9 cellular contexts compared by ENCODE assay signal in genomic region chr12:124388679-124389536, GRCh38.
DNase-seq lines count a peak whose midpoint lies in the region; ATAC-seq and TF ChIP-seq lines count a peak whose summit lies in the region.
"Had no signal": no experiment of that assay in that cellular context is flagged by ENCODE, and none has a peak within 500 bp of the region (broad histone marks: within the 10 kb centered on the region; RNA-seq: fewer than 3 reads in every experiment).

No MANE protein-coding gene starts in this region.

- H3K9me3 ChIP-seq in duodenal mucosa (ENCODE audit: control insufficient read depth in 1 of 2, low read length in 2 of 2) (no peaks in the 10 kb centered on the region), right lobe of liver (no peaks in the 10 kb centered on the region)

- H3K4me1 Mint-ChIP-seq in activated CD4-positive, alpha-beta memory T cell treated with anti-CD3 and anti-CD28 coated beads, Interleukin-2, amount 10 ng/mL, durations not matched to agents 7 days and 5 days, result peaks cover 35% of the 10 kb centered on the region

- ATAC-seq in right lobe of liver (peak; percentile 68 to 77 (median 71)), HG02678 (IDR thresholded peaks at IDR 0.05; ENCODE audit: unreplicated experiment) (no peak), HG03159 (IDR thresholded peaks at IDR 0.05; ENCODE audit: unreplicated experiment) (no peak)

- H3K27ac ChIP-seq in duodenal mucosa (ENCODE audit: low read depth, low read length), result peak overlapping the region; percentile 84
- H3K27ac ChIP-seq in right lobe of liver, result peak overlapping the region; percentile 34 to 82 (median 66)
- H3K27ac ChIP-seq: KMS-11 had no signal

- TF ChIP-seq CTCF in right lobe of liver (IDR thresholded peaks at IDR 0.05), result no peak

- peak; percentile 37 for TF ChIP-seq POLR2A in right lobe of liver (IDR thresholded peaks at IDR 0.05)

- no peaks in the 10 kb centered on the region for H3K9me3 Mint-ChIP-seq in activated CD4-positive, alpha-beta memory T cell treated with anti-CD3 and anti-CD28 coated beads, Interleukin-2, amount 10 ng/mL, durations not matched to agents 7 days and 5 days

- H3K36me3 ChIP-seq in duodenal mucosa (ENCODE audit: control insufficient read depth in 1 of 2, insufficient read depth in 2 of 2, low read length in 2 of 2) (peaks cover 8 to 19% of the 10 kb centered on the region in 2 donors), right lobe of liver (peaks cover 0 to 1% (median 0%) of the 10 kb centered on the region in 4 donors)

- 0% methylated on average over 11 of the region's 68 CpGs for WGBS in right lobe of liver (ENCODE audit: insufficient coverage, low coverage, low lambda C conversion rate, missing lambda C conversion rate)

- peak overlapping the region; percentile 61 to 64 for H3K4me3 ChIP-seq in duodenal mucosa (ENCODE audit: low read depth in 1 of 2, low read length in 2 of 2)
- peak overlapping the region; percentile 40 to 59 (median 49) for H3K4me3 ChIP-seq in right lobe of liver

- H3K27me3 Mint-ChIP-seq in activated CD4-positive, alpha-beta memory T cell treated with anti-CD3 and anti-CD28 coated beads, Interleukin-2, amount 10 ng/mL, durations not matched to agents 7 days and 5 days, result no peaks in the 10 kb centered on the region

- DNase-seq in DMS 273 (lab: John Stamatoyannopoulos, UW; ENCODE audit: unreplicated experiment) (peak; percentile 90), NCI-H1105 (lab: John Stamatoyannopoulos, UW) (peak; percentile 71), right lobe of liver (peak; percentile 92 to 93 (median 93))
- peak; percentile 68 for DNase-seq in activated CD4-positive, alpha-beta memory T cell treated with anti-CD3 and anti-CD28 coated beads, Interleukin-2, amount 10 ng/mL, durations not matched to agents 7 days and 5 days
- peak; percentile 17 to 50 (median 34) for DNase-seq in stimulated activated CD4-positive, alpha-beta T cell treated with anti-CD3 and anti-CD28 coated beads, Interleukin-1b, Interleukin-23, amount 100 ng/mL, for 24 hours (ENCODE audit: low read depth in 4 of 4, low spot score in 1 of 4)

- intact Hi-C loops in right lobe of liver (cut with DNase I), result no loop called here

- CTCF ChIA-PET in activated CD4-positive, alpha-beta memory T cell treated with anti-CD3 and anti-CD28 coated beads, Interleukin-2, amount 10 ng/mL, durations not matched to agents 7 days and 5 days (lab: Charles Lee), result interaction anchor here (1.3 to 2.3 kb wide), 2 partner anchors 10 to 77 kb away, joined by 5 to 6 read pairs; no protein-coding TSS in a partner anchor

- H3K9ac ChIP-seq in duodenal mucosa (ENCODE audit: low read depth in 1 of 2, low read length in 2 of 2), result peak overlapping the region; percentile 59 to 64
- H3K9ac ChIP-seq: KMS-11 had no signal

- POLR2A ChIA-PET in activated CD4-positive, alpha-beta memory T cell treated with anti-CD3 and anti-CD28 coated beads, Interleukin-2, amount 10 ng/mL, durations not matched to agents 7 days and 5 days (lab: Charles Lee), result interaction anchor here (0.6 to 1.4 kb wide), 3 partner anchors 64 to 385 kb away, joined by 3 to 4 read pairs (median 4); no protein-coding TSS in a partner anchor

- H3K4me1 ChIP-seq in duodenal mucosa (ENCODE audit: control insufficient read depth in 1 of 2, insufficient read depth in 2 of 2, low read length in 2 of 2) (peaks cover 49 to 50% of the 10 kb centered on the region in 2 donors), right lobe of liver (peaks cover 2 to 57% (median 29%) of the 10 kb centered on the region in 4 donors)

- peak overlapping the region; percentile 30 for H3K4me3 Mint-ChIP-seq in activated CD4-positive, alpha-beta memory T cell treated with anti-CD3 and anti-CD28 coated beads, Interleukin-2, amount 10 ng/mL, durations not matched to agents 7 days and 5 days

- H3K27ac Mint-ChIP-seq in activated CD4-positive, alpha-beta memory T cell treated with anti-CD3 and anti-CD28 coated beads, Interleukin-2, amount 10 ng/mL, durations not matched to agents 7 days and 5 days, result no peak overlapping the region

- H3K36me3 Mint-ChIP-seq in activated CD4-positive, alpha-beta memory T cell treated with anti-CD3 and anti-CD28 coated beads, Interleukin-2, amount 10 ng/mL, durations not matched to agents 7 days and 5 days (ENCODE audit: low read depth), result peaks cover 5% of the 10 kb centered on the region

- no peaks in the 10 kb centered on the region for H3K27me3 ChIP-seq in duodenal mucosa (ENCODE audit: control insufficient read depth in 1 of 2, insufficient read depth in 2 of 2, low read length in 2 of 2)
- H3K27me3 ChIP-seq in right lobe of liver, result no peaks in the 10 kb centered on the region

Comparison
In these comparisons a context has a peak if more than half of its experiments do, and no peak if none do; other contexts are left out.
1. DNase-seq: peak in every context shown above with its lines; median percentile 93 in right lobe of liver; 90 in DMS 273; 71 in NCI-H1105; 68 in activated CD4-positive, alpha-beta memory T cell treated with anti-CD3 and anti-CD28 coated beads, Interleukin-2, amount 10 ng/mL, durations not matched to agents 7 days and 5 days; 34 in stimulated activated CD4-positive, alpha-beta T cell treated with anti-CD3 and anti-CD28 coated beads, Interleukin-1b, Interleukin-23, amount 100 ng/mL, for 24 hours.
2. ATAC-seq: peak in right lobe of liver (4 of 4); none in HG02678 (single experiment) and HG03159 (single experiment).